ENCODE assay signal across 21 cellular contexts in genomic region chr15:46344906-46345305, GRCh38.
"Had no signal": no experiment of that assay in that cellular context is flagged by ENCODE, and none has a peak within 500 bp of the region (broad histone marks: within the 10 kb centered on the region; RNA-seq: fewer than 3 reads in every experiment).

No MANE protein-coding gene starts in this region.

- H3K27ac ChIP-seq: cardiac muscle cell, left lung, prostate gland, spleen, transverse colon had no signal

- ATAC-seq: activated CD4-positive, alpha-beta T cell treated with anti-CD3 and anti-CD28 coated beads for 36 hours; activated CD8-positive, alpha-beta T cell treated with anti-CD3 and anti-CD28 coated beads for 36 hours; activated naive CD8-positive, alpha-beta T cell treated with anti-CD3 and anti-CD28 coated beads, Interleukin-2, amount 50 U/mL, for 24 hours; left lung; mucosa of descending colon; naive thymus-derived CD8-positive, alpha-beta T cell; sciatic nerve had no signal

- H3K4me1 ChIP-seq: left lung, prostate gland, spleen, transverse colon had no signal

- H3K27ac Mint-ChIP-seq: activated CD4-positive, alpha-beta T cell treated with anti-CD3 and anti-CD28 coated beads for 36 hours; activated CD8-positive, alpha-beta T cell treated with anti-CD3 and anti-CD28 coated beads for 36 hours; activated naive CD8-positive, alpha-beta T cell treated with anti-CD3 and anti-CD28 coated beads, Interleukin-2, amount 50 U/mL, for 24 hours; activated T-helper 1 cell treated with anti-CD3 and anti-CD28 coated beads, Interleukin-12 subunit alpha, Interleukin-12 subunit beta, Interleukin-2, Interleukin-4 antibody, amounts not matched to agents 30 ng/mL and 10 ng/mL and 1 ng/mL, durations not matched to agents 14 hours and 24 hours and 36 hours; naive thymus-derived CD8-positive, alpha-beta T cell had no signal

- H3K36me3 Mint-ChIP-seq: naive thymus-derived CD8-positive, alpha-beta T cell had no signal

- H3K4me1 Mint-ChIP-seq: activated CD4-positive, alpha-beta T cell treated with anti-CD3 and anti-CD28 coated beads for 36 hours; activated naive CD8-positive, alpha-beta T cell treated with anti-CD3 and anti-CD28 coated beads, Interleukin-2, amount 50 U/mL, for 24 hours; naive thymus-derived CD8-positive, alpha-beta T cell had no signal

- H3K36me3 ChIP-seq: cardiac muscle cell, left lung, prostate gland, spleen, transverse colon had no signal

- H3K9me3 Mint-ChIP-seq: activated CD8-positive, alpha-beta T cell treated with anti-CD3 and anti-CD28 coated beads for 36 hours; activated T-helper 1 cell treated with anti-CD3 and anti-CD28 coated beads, Interleukin-12 subunit alpha, Interleukin-12 subunit beta, Interleukin-2, Interleukin-4 antibody, amounts not matched to agents 30 ng/mL and 10 ng/mL and 1 ng/mL, durations not matched to agents 14 hours and 24 hours and 36 hours had no signal

- H3K4me3 ChIP-seq: cardiac muscle cell, left lung, mucosa of descending colon, prostate gland, spleen, transverse colon had no signal

- H3K27me3 Mint-ChIP-seq: activated CD4-positive, alpha-beta T cell treated with anti-CD3 and anti-CD28 coated beads for 36 hours; activated CD8-positive, alpha-beta T cell treated with anti-CD3 and anti-CD28 coated beads for 36 hours; activated naive CD8-positive, alpha-beta T cell treated with anti-CD3 and anti-CD28 coated beads, Interleukin-2, amount 50 U/mL, for 24 hours had no signal

- H3K27me3 ChIP-seq: cardiac muscle cell, left lung, spleen, transverse colon had no signal

- H3K9me3 ChIP-seq: left lung, mucosa of descending colon, prostate gland had no signal

- DNase-seq: activated CD4-positive, alpha-beta T cell treated with anti-CD3 and anti-CD28 coated beads for 36 hours; activated CD8-positive, alpha-beta memory T cell treated with anti-CD3 and anti-CD28 coated beads, Interleukin-2, amount 50 U/mL, for 4 hours; activated CD8-positive, alpha-beta T cell treated with anti-CD3 and anti-CD28 coated beads for 36 hours; activated naive CD4-positive, alpha-beta T cell treated with Interleukin-2 at 50 U/mL for 16 hours; activated naive CD8-positive, alpha-beta T cell treated with anti-CD3 and anti-CD28 coated beads, Interleukin-2, amount 50 U/mL, for 24 hours; foreskin melanocyte; head of caudate nucleus; mucosa of descending colon; naive thymus-derived CD8-positive, alpha-beta T cell; nucleus accumbens; spleen; stimulated activated CD4-positive, alpha-beta T cell treated with anti-CD3 and anti-CD28 coated beads, Interleukin-1b, Interleukin-23, amount 100 ng/mL, for 48 hours; stimulated activated naive CD4-positive, alpha-beta T cell; substantia nigra; T-helper 9 cell; transverse colon had no signal

- H3K4me3 Mint-ChIP-seq: activated CD4-positive, alpha-beta T cell treated with anti-CD3 and anti-CD28 coated beads for 36 hours; activated CD8-positive, alpha-beta T cell treated with anti-CD3 and anti-CD28 coated beads for 36 hours; activated naive CD8-positive, alpha-beta T cell treated with anti-CD3 and anti-CD28 coated beads, Interleukin-2, amount 50 U/mL, for 24 hours; activated T-helper 1 cell treated with anti-CD3 and anti-CD28 coated beads, Interleukin-12 subunit alpha, Interleukin-12 subunit beta, Interleukin-2, Interleukin-4 antibody, amounts not matched to agents 30 ng/mL and 10 ng/mL and 1 ng/mL, durations not matched to agents 14 hours and 24 hours and 36 hours; naive thymus-derived CD8-positive, alpha-beta T cell had no signal
